1 cellular context compared by ENCODE assay signal in genomic region chrX:152831391-152831790, GRCh38.
TF ChIP-seq lines count a peak whose summit lies in the region.

No MANE protein-coding gene starts in this region.

TF ChIP-seq in endothelial cell of umbilical vein, 7 proteins besides CTCF, POLR2A, EP300 and RAD21 (continued from another document):
- TF ChIP-seq MAX (IDR thresholded peaks at IDR 0.05; ENCODE audit: insufficient read depth, insufficient read length): no peak
